20 cellular contexts compared by ENCODE assay signal in the genomic region with DNA sequence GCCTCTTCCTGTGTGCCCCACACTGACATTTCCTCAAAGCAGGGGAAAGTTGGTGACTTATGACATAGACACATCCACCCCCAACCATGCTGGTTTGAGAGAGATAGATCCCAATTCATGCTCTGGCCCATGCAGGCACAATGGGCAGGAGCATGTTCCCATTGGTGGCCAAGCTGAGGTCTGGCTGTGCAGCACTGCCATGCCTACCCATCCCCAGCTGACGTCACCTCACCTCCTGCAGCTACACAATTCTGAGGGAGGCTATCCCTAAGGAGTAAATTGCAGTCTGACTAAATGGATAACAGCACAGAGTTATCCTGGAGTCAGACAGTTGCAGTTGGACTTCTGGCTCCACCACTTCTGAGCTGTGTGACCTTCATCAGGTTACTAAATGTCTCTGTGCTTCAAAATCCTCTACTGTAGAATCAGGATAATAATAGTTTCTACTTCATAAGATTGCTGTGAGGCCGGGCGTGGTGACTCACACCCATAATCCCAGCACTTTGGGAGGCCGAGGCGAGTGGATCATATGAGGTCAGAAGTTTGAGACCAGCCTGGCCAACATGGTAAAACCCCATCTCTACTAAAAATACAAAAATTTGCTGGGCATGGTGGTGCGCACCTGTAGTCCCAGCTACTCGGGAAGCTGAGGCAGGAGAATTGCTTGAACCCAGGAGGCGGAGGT.
"Had no signal": no experiment of that assay in that cellular context is flagged by ENCODE, and none has a peak within 500 bp of the region (broad histone marks: within the 10 kb centered on the region; RNA-seq: fewer than 3 reads in every experiment).

No MANE protein-coding gene starts in this region.

- DNase-seq: effector memory CD4-positive, alpha-beta T cell; esophagus squamous epithelium; foreskin fibroblast; immature natural killer cell; kidney; left cardiac atrium; left ventricle myocardium inferior; lower lobe of right lung; midbrain; occipital lobe; pancreas; right cardiac atrium; stimulated activated CD4-positive, alpha-beta T cell treated with anti-CD3 and anti-CD28 coated beads, Interleukin-2, amount 100 ng/mL, for 24 hours; stimulated activated CD4-positive, alpha-beta T cell treated with anti-CD3 and anti-CD28 coated beads, Interleukin-4, amount 100 ng/mL, for 4 hours; stimulated activated naive B cell treated with anti-CD40 and anti-IgM and Interleukin-4, amounts not matched to agents 10 μg/mL and 1 μg/mL and 100 μg/mL, for 72 hours; stimulated activated naive CD8-positive, alpha-beta T cell treated with anti-CD3 and anti-CD28 coated beads, Interleukin-15, amount 100 ng/mL, for 72 hours; testis; transverse colon had no signal

- H3K4me3 ChIP-seq: gastroesophageal sphincter, left ventricle myocardium inferior, lower lobe of right lung, pancreas, testis, transverse colon had no signal

- H3K27me3 ChIP-seq: esophagus squamous epithelium, gastroesophageal sphincter, pancreas, testis, transverse colon had no signal

- H3K36me3 ChIP-seq: esophagus squamous epithelium, gastroesophageal sphincter, left ventricle myocardium inferior, lower lobe of right lung, pancreas, transverse colon had no signal

- FAIRE-seq: kidney, pancreas had no signal

- H3K27ac ChIP-seq: epithelial cell of prostate, left ventricle myocardium inferior, lower lobe of right lung, pancreas, transverse colon had no signal

- H3K4me1 ChIP-seq: left ventricle myocardium inferior, pancreas had no signal

- ATAC-seq: gastroesophageal sphincter; lower lobe of right lung; pancreas; stimulated activated naive B cell treated with anti-CD40 and anti-IgM and Interleukin-4, amounts not matched to agents 10 μg/mL and 1 μg/mL and 100 μg/mL, for 72 hours; stimulated activated naive CD8-positive, alpha-beta T cell treated with anti-CD3 and anti-CD28 coated beads, Interleukin-15, amount 100 ng/mL, for 72 hours had no signal

- H3K9me3 ChIP-seq: esophagus squamous epithelium, gastroesophageal sphincter, left ventricle myocardium inferior, lower lobe of right lung, pancreas, testis, transverse colon had no signal
